In genomic region chr11:17015639-17016125, GRCh38 we compare ENCODE assay signal across 3 cellular contexts.
TF ChIP-seq lines count a peak whose summit lies in the region.

No MANE protein-coding gene starts in this region.

TF ChIP-seq in HCT116, 20 proteins besides CTCF, POLR2A, EP300 and RAD21:
- TF ChIP-seq SIN3A (IDR thresholded peaks at IDR 0.05; ENCODE audit: low read depth): no peak
- no peak for TF ChIP-seq CEBPB (IDR thresholded peaks at IDR 0.05; ENCODE audit: low read depth)
- TF ChIP-seq MAX (IDR thresholded peaks at IDR 0.05): peak; percentile 2; the same call in 1 of the 2 replicates
- TF ChIP-seq POLR2AphosphoS5 (IDR thresholded peaks at IDR 0.05; ENCODE audit: low read depth, low read length): no peak
- no peak for TF ChIP-seq EZH2phosphoT487 (IDR thresholded peaks at IDR 0.05; ENCODE audit: borderline replicate concordance)
- no peak for TF ChIP-seq FOSL1 (IDR thresholded peaks at IDR 0.05; ENCODE audit: low read depth)

TF ChIP-seq in H1, 55 proteins besides CTCF, POLR2A, EP300 and RAD21:
- TF ChIP-seq ZNF274 (IDR thresholded peaks at IDR 0.05; ENCODE audit: borderline replicate concordance, extremely low read depth, low read length): no peak
- no peak for TF ChIP-seq KDM5A (IDR thresholded peaks at IDR 0.05; ENCODE audit: low read length)
- TF ChIP-seq TCF12 (IDR thresholded peaks at IDR 0.05; ENCODE audit: low read depth, low read length): no peak
- no peak for TF ChIP-seq SIX5 (IDR thresholded peaks at IDR 0.05; ENCODE audit: low read depth, low read length)
- no peak for TF ChIP-seq USF2 (IDR thresholded peaks at IDR 0.05; ENCODE audit: low read length)
- TF ChIP-seq POLR2AphosphoS5 (IDR thresholded peaks at IDR 0.05; ENCODE audit: low read depth, low read length): no peak
- TF ChIP-seq RXRA (IDR thresholded peaks at IDR 0.05; ENCODE audit: insufficient read depth, low read depth, low read length): no peak
- TF ChIP-seq SP4 (IDR thresholded peaks at IDR 0.05; ENCODE audit: low read length): no peak
- TF ChIP-seq HDAC6 (IDR thresholded peaks at IDR 0.05; ENCODE audit: low read depth, low read length): no peak
- no peak for TF ChIP-seq TBP (IDR thresholded peaks at IDR 0.05; ENCODE audit: low read depth, low read length)
- no peak for TF ChIP-seq CTBP2 (IDR thresholded peaks at IDR 0.05; ENCODE audit: borderline replicate concordance, insufficient read depth, insufficient read length, low read length)
- no peak for TF ChIP-seq CEBPB (IDR thresholded peaks at IDR 0.05; ENCODE audit: low read depth, low read length)
- no peak for TF ChIP-seq ATF2 (IDR thresholded peaks at IDR 0.05; ENCODE audit: low read length)
- TF ChIP-seq SP1 (IDR thresholded peaks at IDR 0.05; ENCODE audit: low read depth, low read length): no peak
- TF ChIP-seq BCL11A (IDR thresholded peaks at IDR 0.05; ENCODE audit: low read depth in 2 of 2, low read length in 2 of 2): no peak
- no peak for TF ChIP-seq ASH2L (IDR thresholded peaks at IDR 0.05; ENCODE audit: low read length)
- no peak for TF ChIP-seq CHD1 (IDR thresholded peaks at IDR 0.05; ENCODE audit: low read depth, low read length)
- TF ChIP-seq YY1 (IDR thresholded peaks at IDR 0.05; ENCODE audit: low read depth, low read length): no peak
- no peak for TF ChIP-seq POU5F1 (IDR thresholded peaks at IDR 0.05; ENCODE audit: low read depth, low read length)
- no peak for TF ChIP-seq CHD2 (IDR thresholded peaks at IDR 0.05; ENCODE audit: low read length)

TF ChIP-seq in HEK293T, 16 proteins besides CTCF, POLR2A, EP300 and RAD21:
- TF ChIP-seq TARDBP (IDR thresholded peaks at IDR 0.05): no peak
- TF ChIP-seq PKNOX1 (IDR thresholded peaks at IDR 0.05): no peak
- TF ChIP-seq ELF4 (IDR thresholded peaks at IDR 0.05): no peak
- no peak for TF ChIP-seq SP1 (IDR thresholded peaks at IDR 0.05)
- TF ChIP-seq CTBP1 (IDR thresholded peaks at IDR 0.05; ENCODE audit: borderline replicate concordance): no peak
- no peak for TF ChIP-seq FOXK2 (IDR thresholded peaks at IDR 0.05)
- TF ChIP-seq BHLHE40 (IDR thresholded peaks at IDR 0.05; ENCODE audit: borderline replicate concordance): no peak
- TF ChIP-seq ZNF384 (IDR thresholded peaks at IDR 0.05): no peak
- TF ChIP-seq FOXM1 (IDR thresholded peaks at IDR 0.05; ENCODE audit: borderline replicate concordance): no peak
- no peak for TF ChIP-seq SUZ12 (IDR thresholded peaks at IDR 0.05)
- TF ChIP-seq ARNT (IDR thresholded peaks at IDR 0.05): no peak
- TF ChIP-seq HDGF (IDR thresholded peaks at IDR 0.05; ENCODE audit: borderline replicate concordance): no peak
- no peak for TF ChIP-seq NFRKB (IDR thresholded peaks at IDR 0.05)
- no peak for TF ChIP-seq FOXA1 (IDR thresholded peaks at IDR 0.05)
